Comparison of ENCODE assay signal across 8 cellular contexts in genomic region chr2:70887550-70888229, GRCh38. TPM values are rescaled to one million over a fixed set of nuclear protein-coding genes. Genes with fewer than 3 reads are reported as not detected.
DNase-seq lines count a peak whose midpoint lies in the region; ATAC-seq lines count a peak whose summit lies in the region.

No MANE protein-coding gene starts in this region.

- peak; percentile 32 for DNase-seq in activated T-cell treated with anti-CD3 and anti-CD28 coated beads for 4 hours
- DNase-seq in activated T-cell treated with anti-CD3 and anti-CD28 coated beads, Interleukin-2, amount 50 U/mL, for 1 hour, result no peak
- no peak for DNase-seq in T-helper 17 cell
- DNase-seq in cardiac septum (ENCODE audit: low spot score), result peak; percentile 71
- peak; percentile 89 for DNase-seq in retina
- DNase-seq in effector CD4-positive, alpha-beta T cell, result no peak

- H3K27ac Mint-ChIP-seq in T-helper 17 cell, result no peak overlapping the region

- peak overlapping the region; percentile 77 for H3K4me3 Mint-ChIP-seq in T-helper 17 cell

- ATAC-seq in T-helper 17 cell, result no peak
- no peak for ATAC-seq in HG02763 (IDR thresholded peaks at IDR 0.05; ENCODE audit: unreplicated experiment)
- ATAC-seq in GM19397 (IDR thresholded peaks at IDR 0.05; ENCODE audit: unreplicated experiment), result no peak

- no peaks in the 10 kb centered on the region for H3K9me3 ChIP-seq in T-helper 17 cell (ENCODE audit: control insufficient read depth, low read length, poor library complexity, severe bottlenecking)

- H3K4me1 Mint-ChIP-seq in T-helper 17 cell, result peaks cover 24% of the 10 kb centered on the region

- peaks cover 80% of the 10 kb centered on the region for H3K27me3 Mint-ChIP-seq in T-helper 17 cell

- intact Hi-C loops in cardiac septum (cut with DNase I), result no loop called here

- H3K36me3 Mint-ChIP-seq in T-helper 17 cell (ENCODE audit: low read depth), result peaks cover 11% of the 10 kb centered on the region

RNA-seq across cellular contexts. Expression of gene VAX2, which starts 12.7 kb away (rescaled TPM):
- total RNA-seq in T-helper 17 cell (not detected), cardiac septum (0.27 TPM)

RNA-seq across cellular contexts. Expression of gene ATP6V1B1, which starts 48.0 kb away (rescaled TPM):
- total RNA-seq in T-helper 17 cell (not detected), cardiac septum (0.43 TPM)

RNA-seq across cellular contexts. Expression of gene CD207, which starts 52.1 kb away (rescaled TPM):
- total RNA-seq in T-helper 17 cell (under 1 TPM in 1 of 2 donors, not detected in 1; 0.23 TPM), cardiac septum (0.16 TPM)

Comparison
In these comparisons a context has a peak if more than half of its experiments do, and no peak if none do; other contexts are left out.
1. DNase-seq: peak in activated T-cell treated with anti-CD3 and anti-CD28 coated beads for 4 hours (single experiment), cardiac septum (single experiment) and retina (single experiment); none in activated T-cell treated with anti-CD3 and anti-CD28 coated beads, Interleukin-2, amount 50 U/mL, for 1 hour (single experiment), T-helper 17 cell (0 of 3) and effector CD4-positive, alpha-beta T cell (single experiment).